ENCODE assay signal across 11 cellular contexts in genomic region chr2:47079515-47080412, GRCh38.
DNase-seq lines count a peak whose midpoint lies in the region; ATAC-seq and TF ChIP-seq lines count a peak whose summit lies in the region.
"Had no signal": no experiment of that assay in that cellular context is flagged by ENCODE, and none has a peak within 500 bp of the region (broad histone marks: within the 10 kb centered on the region; RNA-seq: fewer than 3 reads in every experiment).

No MANE protein-coding gene starts in this region.

- TF ChIP-seq EP300 in upper lobe of left lung (IDR thresholded peaks at IDR 0.05), result no peak

- H3K27ac ChIP-seq in esophagus squamous epithelium, result peak overlapping the region in 3 of 4 donors; percentile 7 to 70 (median 55)
- peak overlapping the region; percentile 46 to 84 (median 66) for H3K27ac ChIP-seq in upper lobe of left lung
- H3K27ac ChIP-seq in smooth muscle cell (ENCODE audit: low read depth), result no peak overlapping the region

- TF ChIP-seq CTCF in esophagus squamous epithelium (IDR thresholded peaks at IDR 0.05), result no peak
- no peak for TF ChIP-seq CTCF in upper lobe of left lung (IDR thresholded peaks at IDR 0.05)
- no peak for TF ChIP-seq CTCF in smooth muscle cell (IDR thresholded peaks at IDR 0.05; ENCODE audit: borderline replicate concordance, insufficient read depth, poor library complexity, severe bottlenecking)

- no peak overlapping the region for H3K9ac ChIP-seq in smooth muscle cell (ENCODE audit: low read depth)

- peaks cover 21 to 57% (median 31%) of the 10 kb centered on the region in 3 donors for H3K4me1 ChIP-seq in esophagus squamous epithelium
- peaks cover 45 to 69% (median 60%) of the 10 kb centered on the region in 4 donors for H3K4me1 ChIP-seq in upper lobe of left lung
- peaks cover 4% of the 10 kb centered on the region for H3K4me1 ChIP-seq in smooth muscle cell (ENCODE audit: low read depth)

- H3K4me3 Mint-ChIP-seq in activated naive CD4-positive, alpha-beta T cell treated with anti-CD3 and anti-CD28 coated beads, Interleukin-2, amount 50 U/mL, for 24 hours, result no peak overlapping the region
- H3K4me3 Mint-ChIP-seq in naive B cell, result peak overlapping the region in 1 of 8 donors; percentile 5
- H3K4me3 Mint-ChIP-seq: neural crest cell had no signal

- no peaks in the 10 kb centered on the region for H3K27me3 Mint-ChIP-seq in activated naive CD4-positive, alpha-beta T cell treated with anti-CD3 and anti-CD28 coated beads, Interleukin-2, amount 50 U/mL, for 24 hours
- H3K27me3 Mint-ChIP-seq in naive B cell, result no peaks in the 10 kb centered on the region

- no peaks in the 10 kb centered on the region for H3K79me2 ChIP-seq in smooth muscle cell (ENCODE audit: low read depth)

- peak overlapping the region; percentile 10 for H3K27ac Mint-ChIP-seq in activated naive CD4-positive, alpha-beta T cell treated with anti-CD3 and anti-CD28 coated beads, Interleukin-2, amount 50 U/mL, for 24 hours
- peak overlapping the region in 5 of 6 donors; percentile 42 to 94 (median 84) for H3K27ac Mint-ChIP-seq in naive B cell
- H3K27ac Mint-ChIP-seq: activated T-helper 2 cell treated with anti-CD3 and anti-CD28 coated beads, Interferon-gamma antibody, Interleukin-2, Interleukin-4, amounts not matched to agents 10 μg/mL and 5 μg/mL and 100 μg/mL, durations not matched to agents 14 hours and 24 hours and 36 hours had no signal

- no peaks in the 10 kb centered on the region for H3K9me3 Mint-ChIP-seq in activated naive CD4-positive, alpha-beta T cell treated with anti-CD3 and anti-CD28 coated beads, Interleukin-2, amount 50 U/mL, for 24 hours
- H3K9me3 Mint-ChIP-seq in naive B cell, result no peaks in the 10 kb centered on the region
- H3K9me3 Mint-ChIP-seq: activated T-helper 2 cell treated with anti-CD3 and anti-CD28 coated beads, Interferon-gamma antibody, Interleukin-2, Interleukin-4, amounts not matched to agents 10 μg/mL and 5 μg/mL and 100 μg/mL, durations not matched to agents 14 hours and 24 hours and 36 hours; neural crest cell had no signal

- peaks cover 5% of the 10 kb centered on the region for H3F3A ChIP-seq in smooth muscle cell (ENCODE audit: low read depth)

- no peak overlapping the region for H3K4me2 ChIP-seq in smooth muscle cell

- H3K4me3 ChIP-seq in esophagus squamous epithelium (no peak overlapping the region), upper lobe of left lung (no peak overlapping the region), smooth muscle cell (no peak overlapping the region)

- H4K20me1 ChIP-seq in smooth muscle cell (ENCODE audit: low read depth), result no peaks in the 10 kb centered on the region

- no peak for TF ChIP-seq POLR2A in esophagus squamous epithelium (IDR thresholded peaks at IDR 0.05)
- no peak for TF ChIP-seq POLR2A in upper lobe of left lung (IDR thresholded peaks at IDR 0.05)

- H3K4me1 Mint-ChIP-seq in activated naive CD4-positive, alpha-beta T cell treated with anti-CD3 and anti-CD28 coated beads, Interleukin-2, amount 50 U/mL, for 24 hours, result peaks cover 9% of the 10 kb centered on the region
- peaks cover 38 to 51% (median 48%) of the 10 kb centered on the region in 3 donors for H3K4me1 Mint-ChIP-seq in naive B cell

- ATAC-seq in naive B cell (ENCODE audit: low read depth in 2 of 2), result no peak
- ATAC-seq in upper lobe of left lung (ENCODE audit: low FRiP score in 2 of 2), result peak; percentile 2 to 23

- H3K36me3 Mint-ChIP-seq in activated naive CD4-positive, alpha-beta T cell treated with anti-CD3 and anti-CD28 coated beads, Interleukin-2, amount 50 U/mL, for 24 hours, result no peaks in the 10 kb centered on the region
- no peaks in the 10 kb centered on the region for H3K36me3 Mint-ChIP-seq in naive B cell

- no peak overlapping the region for H2AFZ ChIP-seq in smooth muscle cell (ENCODE audit: low read depth)

- 55 to 70% methylated on average over 8 to 9 of the region's 11 CpGs for WGBS in esophagus squamous epithelium, 2 donors
- WGBS in upper lobe of left lung, 2 donors, result 47 to 75% methylated on average over 8 to 11 of the region's 11 CpGs
- WGBS in smooth muscle cell (ENCODE audit: low lambda C conversion rate), result 91% methylated on average over 11 of the region's 11 CpGs

- intact Hi-C loops in esophagus squamous epithelium (cut with DNase I), result no loop called here

- DNase-seq in activated naive CD4-positive, alpha-beta T cell treated with Interleukin-2 at 50 U/mL for 16 hours, result no peak
- DNase-seq in esophagus squamous epithelium (lab: John Stamatoyannopoulos, UW) (no peak), naive B cell (no peak), upper lobe of left lung (peak in 1 of 2 donors; percentile 47), NCI-H2107 (lab: John Stamatoyannopoulos, UW) (no peak), smooth muscle cell (lab: John Stamatoyannopoulos, UW; ENCODE audit: unreplicated experiment) (no peak), superior temporal gyrus (ENCODE audit: extremely low spot score) (no peak)
- DNase-seq: NCI-H1417 treated with DMSO at 0.1 percent for 48 hours had no signal

- H3K27me3 ChIP-seq in esophagus squamous epithelium (no peaks in the 10 kb centered on the region), upper lobe of left lung (no peaks in the 10 kb centered on the region), smooth muscle cell (ENCODE audit: low read depth) (no peaks in the 10 kb centered on the region)

- H3K36me3 ChIP-seq in esophagus squamous epithelium (peaks cover 0 to 10% (median 0%) of the 10 kb centered on the region in 3 donors), upper lobe of left lung (no peaks in the 10 kb centered on the region), smooth muscle cell (ENCODE audit: low read depth) (no peaks in the 10 kb centered on the region)

- no peaks in the 10 kb centered on the region for H3K9me3 ChIP-seq in esophagus squamous epithelium
- no peaks in the 10 kb centered on the region for H3K9me3 ChIP-seq in upper lobe of left lung
- H3K9me3 ChIP-seq in smooth muscle cell (replicated peaks; ENCODE audit: low read depth), result no peaks in the 10 kb centered on the region

Comparison
In these comparisons a context has a peak if more than half of its experiments do, and no peak if none do; other contexts are left out.
1. ATAC-seq: peak in upper lobe of left lung (2 of 2); none in naive B cell (0 of 2).